Comparison of ENCODE assay signal across 8 cellular contexts in the genomic region with DNA sequence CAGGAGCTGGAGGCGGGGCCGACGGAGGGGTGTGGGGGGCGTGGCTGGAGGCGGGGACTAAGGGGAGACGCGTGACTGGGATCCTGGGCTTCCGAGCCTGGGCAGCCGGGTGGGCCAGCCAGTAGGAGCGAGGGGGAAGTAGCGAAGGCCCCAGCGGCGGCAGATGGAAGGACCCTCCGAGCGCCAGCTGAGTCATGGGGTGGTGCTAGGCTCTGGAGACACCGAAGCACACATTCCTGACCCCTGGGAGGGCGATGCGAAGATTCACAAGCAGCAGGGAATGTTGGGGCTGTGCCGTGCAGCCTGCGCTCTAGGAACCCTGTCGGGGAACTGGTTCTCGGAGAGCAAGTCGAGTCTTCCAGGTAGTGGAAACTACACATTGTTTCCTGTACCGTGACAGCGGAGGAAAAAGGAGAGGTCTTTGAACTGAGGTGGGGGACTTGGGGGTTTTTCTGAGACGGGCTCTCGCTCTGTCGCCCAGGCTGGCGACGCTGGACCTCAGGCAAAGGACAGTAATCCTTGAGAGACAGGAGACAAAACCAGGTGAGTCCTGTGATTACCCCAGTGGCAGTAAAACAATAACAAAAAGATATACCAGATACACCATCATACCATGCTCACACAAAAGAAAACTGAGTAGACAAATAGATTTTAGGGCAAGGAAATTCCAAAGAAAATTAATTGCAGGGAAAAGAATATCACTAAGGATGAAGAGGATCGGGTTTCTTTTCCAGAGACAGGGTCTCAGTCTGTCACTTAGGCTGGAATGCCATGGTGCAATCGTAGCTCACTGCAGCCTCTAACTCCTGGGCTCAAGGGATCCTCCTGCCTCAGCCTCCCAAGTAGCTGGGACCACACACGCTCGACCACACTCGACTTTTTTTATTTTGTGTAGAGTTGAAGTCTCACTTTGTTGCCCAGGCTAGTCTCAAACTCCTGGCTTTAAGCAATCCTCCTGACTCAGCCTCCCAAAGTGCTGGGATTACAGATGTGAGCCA. TPM values are rescaled to one million over a fixed set of nuclear protein-coding genes. Genes with fewer than 3 reads are reported as not detected.
A peak's percentile ranks its signal among the peaks of the same experiment; 100 is the strongest.
DNase-seq lines count a peak whose midpoint lies in the region; ATAC-seq and TF ChIP-seq lines count a peak whose summit lies in the region.

No MANE protein-coding gene starts in this region.

- no peaks in the 10 kb centered on the region for H3K9me3 ChIP-seq in colonic mucosa

- no peaks in the 10 kb centered on the region for H3K27me3 Mint-ChIP-seq in activated T-cell treated with anti-CD3 and anti-CD28 coated beads, Interleukin-2, amount 50 U/mL, for 4 hours (ENCODE audit: low read depth)
- peaks cover 0 to 5% of the 10 kb centered on the region in 2 donors for H3K27me3 Mint-ChIP-seq in natural killer cell treated with Interleukin-12 subunit alpha and Interleukin-12 subunit beta and Interleukin-15 and Interleukin-18, amount 100 ng/mL, for 72 hours

- peak overlapping the region; percentile 92 for H3K4me3 Mint-ChIP-seq in activated T-cell treated with anti-CD3 and anti-CD28 coated beads, Interleukin-2, amount 50 U/mL, for 4 hours
- peak overlapping the region; percentile 96 for H3K4me3 Mint-ChIP-seq in natural killer cell treated with Interleukin-12 subunit alpha and Interleukin-12 subunit beta and Interleukin-15 and Interleukin-18, amount 100 ng/mL, for 72 hours

- H3K4me1 Mint-ChIP-seq in activated T-cell treated with anti-CD3 and anti-CD28 coated beads, Interleukin-2, amount 50 U/mL, for 4 hours (ENCODE audit: low read depth): peaks cover 36% of the 10 kb centered on the region
- H3K4me1 Mint-ChIP-seq in natural killer cell treated with Interleukin-12 subunit alpha and Interleukin-12 subunit beta and Interleukin-15 and Interleukin-18, amount 100 ng/mL, for 72 hours (ENCODE audit: low read depth in 2 of 2): peaks cover 26 to 36% of the 10 kb centered on the region in 2 donors

- H3K4me3 ChIP-seq in colonic mucosa: peak overlapping the region; percentile 62

- peaks cover 17% of the 10 kb centered on the region for H3K4me1 ChIP-seq in colonic mucosa

- peaks cover 5% of the 10 kb centered on the region for H3K36me3 Mint-ChIP-seq in activated T-cell treated with anti-CD3 and anti-CD28 coated beads, Interleukin-2, amount 50 U/mL, for 4 hours (ENCODE audit: insufficient read depth)
- peaks cover 6% of the 10 kb centered on the region for H3K36me3 Mint-ChIP-seq in natural killer cell treated with Interleukin-12 subunit alpha and Interleukin-12 subunit beta and Interleukin-15 and Interleukin-18, amount 100 ng/mL, for 72 hours

- no peak for DNase-seq in activated T-cell treated with anti-CD3 and anti-CD28 coated beads, Interleukin-2, amount 50 U/mL, for 4 hours
- no peak for DNase-seq in activated T-cell treated with anti-CD3 and anti-CD28 coated beads, Interleukin-2, amount 50 U/mL, for 48 hours
- DNase-seq in NCI-H69 (lab: John Stamatoyannopoulos, UW) (peak; percentile 46), colonic mucosa (no peak), HK-2 (ENCODE audit: unreplicated experiment) (no peak), GM19240 (ENCODE audit: insufficient read length, low spot score) (no peak)
- DNase-seq in natural killer cell treated with Interleukin-12 subunit alpha and Interleukin-12 subunit beta and Interleukin-15 and Interleukin-18, amount 100 ng/mL, for 72 hours (ENCODE audit: low spot score): no peak

- peak overlapping the region; percentile 79 to 82 for H3K27ac Mint-ChIP-seq in natural killer cell treated with Interleukin-12 subunit alpha and Interleukin-12 subunit beta and Interleukin-15 and Interleukin-18, amount 100 ng/mL, for 72 hours

- H3K27ac ChIP-seq in colonic mucosa: peak overlapping the region; percentile 75

- H3K9ac ChIP-seq in colonic mucosa (ENCODE audit: low read depth in 2 of 2, low read length in 2 of 2): peak overlapping the region; percentile 52 to 58

- no peaks in the 10 kb centered on the region for H3K9me3 Mint-ChIP-seq in activated T-cell treated with anti-CD3 and anti-CD28 coated beads, Interleukin-2, amount 50 U/mL, for 4 hours
- no peaks in the 10 kb centered on the region for H3K9me3 Mint-ChIP-seq in natural killer cell treated with Interleukin-12 subunit alpha and Interleukin-12 subunit beta and Interleukin-15 and Interleukin-18, amount 100 ng/mL, for 72 hours

- intact Hi-C loops in colonic mucosa (cut with DNase I): loop anchor here (10.0 kb wide), 1 partner anchor 53 kb away; no protein-coding TSS in a partner anchor

- no peak for TF ChIP-seq CTCF in colonic mucosa (IDR thresholded peaks at IDR 0.05)

- H3K27me3 ChIP-seq in colonic mucosa: no peaks in the 10 kb centered on the region

- no peaks in the 10 kb centered on the region for H3K36me3 ChIP-seq in colonic mucosa

- peak in 1 of 2 donors; percentile 72 for ATAC-seq in activated T-cell treated with anti-CD3 and anti-CD28 coated beads, Interleukin-2, amount 50 U/mL, for 4 hours
- peak; percentile 58 for ATAC-seq in HG02759 (IDR thresholded peaks at IDR 0.05; ENCODE audit: unreplicated experiment)
- no peak for ATAC-seq in natural killer cell treated with Interleukin-12 subunit alpha and Interleukin-12 subunit beta and Interleukin-15 and Interleukin-18, amount 100 ng/mL, for 72 hours

RNA-seq across cellular contexts. Expression of a gene that starts 0.8 kb away (rescaled TPM):
- 10 to 100 TPM; 78.7 to 93.5 (median 88.3) TPM for total RNA-seq in activated T-cell treated with anti-CD3 and anti-CD28 coated beads, Interleukin-2, amount 50 U/mL, for 4 hours
- total RNA-seq in colonic mucosa: 100 to 1,000 TPM in 1 of 2 donors, 10 to 100 TPM in 1; 94.3 to 112 TPM
- total RNA-seq in natural killer cell treated with Interleukin-12 subunit alpha and Interleukin-12 subunit beta and Interleukin-15 and Interleukin-18, amount 100 ng/mL, for 72 hours: 10 to 100 TPM; 45.1 to 74.1 TPM

RNA-seq across cellular contexts. Expression of a gene that starts 29.9 kb away (rescaled TPM):
- 1 to 10 TPM; 1.8 to 4.3 (median 2.3) TPM for total RNA-seq in activated T-cell treated with anti-CD3 and anti-CD28 coated beads, Interleukin-2, amount 50 U/mL, for 4 hours
- total RNA-seq in colonic mucosa: 1 to 10 TPM; 1.6 to 5.6 TPM
- total RNA-seq in natural killer cell treated with Interleukin-12 subunit alpha and Interleukin-12 subunit beta and Interleukin-15 and Interleukin-18, amount 100 ng/mL, for 72 hours: 1 to 10 TPM in 1 of 2 donors, under 1 TPM in 1; 0.78 to 3.2 TPM
